Comparison of ENCODE assay signal across 9 cellular contexts in the genomic region with DNA sequence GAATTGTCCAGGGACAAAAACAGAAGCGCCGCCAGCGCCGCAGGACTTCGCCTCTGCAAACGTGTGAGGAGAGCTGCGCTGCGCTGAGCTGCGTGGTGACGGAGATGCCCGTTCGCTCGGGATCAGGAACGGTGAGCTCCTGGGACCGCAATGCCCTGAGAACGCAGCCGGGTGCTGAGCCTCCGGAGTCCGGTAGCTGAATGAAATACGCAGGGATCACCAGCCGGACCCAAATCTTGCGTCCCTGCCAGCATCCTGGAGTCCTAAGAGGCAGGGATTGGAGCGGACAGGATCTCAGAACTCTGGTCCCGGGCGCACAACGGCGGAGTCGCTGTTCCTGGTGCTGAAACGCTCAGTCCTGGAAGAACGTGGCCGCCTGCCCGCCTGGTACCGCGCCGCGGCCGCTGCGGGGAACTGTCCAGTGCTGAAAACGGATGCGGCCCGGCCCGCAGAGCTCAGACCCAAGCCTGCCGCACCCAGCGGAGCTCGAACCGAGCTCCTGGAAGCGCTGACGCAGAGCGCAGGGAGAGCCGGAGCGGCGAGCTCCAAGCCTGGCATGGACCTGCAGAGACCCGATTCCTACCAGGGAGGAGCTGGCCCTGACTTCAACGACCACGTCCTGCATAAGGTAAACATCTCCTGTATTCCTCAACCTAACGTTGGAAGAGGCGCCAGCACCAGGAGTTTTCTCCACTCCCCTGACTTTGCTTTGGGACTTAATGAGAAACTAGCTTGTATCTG. TPM values are rescaled to one million over a fixed set of nuclear protein-coding genes. Genes with fewer than 3 reads are reported as not detected.
A peak's percentile ranks its signal among the peaks of the same experiment; 100 is the strongest.
DNase-seq lines count a peak whose midpoint lies in the region; ATAC-seq and TF ChIP-seq lines count a peak whose summit lies in the region.
"Had no signal": no experiment of that assay in that cellular context is flagged by ENCODE, and none has a peak within 500 bp of the region (broad histone marks: within the 10 kb centered on the region; RNA-seq: fewer than 3 reads in every experiment).

No MANE protein-coding gene starts in this region.

- intact Hi-C loops in colonic mucosa (cut with DNase I) (no loop called here), left lung (cut with DNase I) (no loop called here), OCI-LY7 (cut with micrococcal nuclease; ENCODE audit: unreplicated experiment) (no loop called here), sigmoid colon (cut with DNase I) (no loop called here)

- no peak for TF ChIP-seq POLR2A in sigmoid colon (IDR thresholded peaks at IDR 0.05)

- no peak overlapping the region for H2AFZ ChIP-seq in OCI-LY7 (ENCODE audit: low read length)

- H3K9ac ChIP-seq in colonic mucosa (ENCODE audit: low read depth in 2 of 2, low read length in 2 of 2), result no peak overlapping the region

- H3K27me3 Mint-ChIP-seq in activated CD4-positive, alpha-beta T cell treated with anti-CD3 and anti-CD28 coated beads, Interleukin-2, amount 10 ng/mL, durations not matched to agents 7 days and 5 days, result peaks cover 66% of the 10 kb centered on the region

- no peaks in the 10 kb centered on the region for H3K9me3 ChIP-seq in colonic mucosa
- H3K9me3 ChIP-seq in left lung, result no peaks in the 10 kb centered on the region
- H3K9me3 ChIP-seq in OCI-LY7 (ENCODE audit: low read length), result no peaks in the 10 kb centered on the region
- H3K9me3 ChIP-seq in sigmoid colon, result no peaks in the 10 kb centered on the region

- H3K27me3 ChIP-seq in colonic mucosa (peaks cover 6% of the 10 kb centered on the region), left lung (peaks cover 0 to 83% of the 10 kb centered on the region in 2 donors), sigmoid colon (peaks cover 0 to 17% (median 0%) of the 10 kb centered on the region in 3 donors)

- peak; percentile 100 for ATAC-seq in left lung

- BruUV-seq in OCI-LY7 (replicated peaks; lab: Mats Ljungman, UMichigan), result no TSS peak

- POLR2A ChIA-PET in activated CD4-positive, alpha-beta T cell treated with anti-CD3 and anti-CD28 coated beads, Interleukin-2, amount 10 ng/mL, durations not matched to agents 7 days and 5 days (lab: Charles Lee), result interaction anchor here (0.6 to 0.8 kb wide), 2 partner anchors 88 to 666 kb away, joined by 3 read pairs; no protein-coding TSS in a partner anchor
- POLR2A ChIA-PET in OCI-LY7 (lab: Charles Lee), result no interaction called here

- peaks cover 3% of the 10 kb centered on the region for H3K4me1 Mint-ChIP-seq in activated CD4-positive, alpha-beta T cell treated with anti-CD3 and anti-CD28 coated beads, Interleukin-2, amount 10 ng/mL, durations not matched to agents 7 days and 5 days

- H3K4me3 ChIP-seq in colonic mucosa (no peak overlapping the region), left lung (no peak overlapping the region), OCI-LY7 (ENCODE audit: low read depth, low read length, poor library complexity, severe bottlenecking) (no peak overlapping the region), sigmoid colon (no peak overlapping the region)

- H4K20me1 ChIP-seq in OCI-LY7 (ENCODE audit: insufficient read depth, low read length), result no peaks in the 10 kb centered on the region

- 13 to 26% methylated on average over 57 of the region's 57 CpGs for WGBS in sigmoid colon, 2 donors

- H3K4me3 Mint-ChIP-seq in activated CD4-positive, alpha-beta T cell treated with anti-CD3 and anti-CD28 coated beads, Interleukin-2, amount 10 ng/mL, durations not matched to agents 7 days and 5 days, result no peak overlapping the region
- H3K4me3 Mint-ChIP-seq: activated naive CD8-positive, alpha-beta T cell had no signal

- H3K36me3 ChIP-seq in colonic mucosa (no peaks in the 10 kb centered on the region), left lung (no peaks in the 10 kb centered on the region), OCI-LY7 (ENCODE audit: insufficient read depth, low read length) (no peaks in the 10 kb centered on the region), sigmoid colon (no peaks in the 10 kb centered on the region)

- H3K27ac ChIP-seq in colonic mucosa (no peak overlapping the region), left lung (no peak overlapping the region), OCI-LY7 (ENCODE audit: low read depth, low read length, poor library complexity, severe bottlenecking) (no peak overlapping the region), sigmoid colon (no peak overlapping the region)

- no peaks in the 10 kb centered on the region for H3K79me2 ChIP-seq in OCI-LY7 (ENCODE audit: insufficient read depth, low read depth, low read length)

- TF ChIP-seq CTCF in colonic mucosa (IDR thresholded peaks at IDR 0.05) (no peak), left lung (IDR thresholded peaks at IDR 0.05) (no peak), OCI-LY7 (conservative IDR thresholded peaks at IDR 0.05; ENCODE audit: low read length) (no peak), sigmoid colon (IDR thresholded peaks at IDR 0.05) (no peak)

- H3K36me3 Mint-ChIP-seq in activated CD4-positive, alpha-beta T cell treated with anti-CD3 and anti-CD28 coated beads, Interleukin-2, amount 10 ng/mL, durations not matched to agents 7 days and 5 days (ENCODE audit: low read depth), result no peaks in the 10 kb centered on the region

- no peaks in the 10 kb centered on the region for H3K9me2 ChIP-seq in OCI-LY7 (ENCODE audit: insufficient read depth, low read length)

- H3K9me3 Mint-ChIP-seq in activated CD4-positive, alpha-beta T cell treated with anti-CD3 and anti-CD28 coated beads, Interleukin-2, amount 10 ng/mL, durations not matched to agents 7 days and 5 days, result no peaks in the 10 kb centered on the region

- TF ChIP-seq EP300 in sigmoid colon (IDR thresholded peaks at IDR 0.05), result no peak

- DNase-seq in NCI-H510A treated with DMSO at 0.1 percent for 48 hours (lab: John Stamatoyannopoulos, UW) (peak; percentile 59), NCI-H510A (lab: John Stamatoyannopoulos, UW) (no peak), colonic mucosa (peak; percentile 80), left lung (peak; percentile 85 to 94), OCI-LY7 (ENCODE audit: low spot score) (no peak), sigmoid colon (no peak)
- DNase-seq in activated CD4-positive, alpha-beta T cell treated with anti-CD3 and anti-CD28 coated beads, Interleukin-2, amount 10 ng/mL, durations not matched to agents 7 days and 5 days, result peak; percentile 83
- peak; percentile 65 to 76 for DNase-seq in stimulated activated CD4-positive, alpha-beta T cell treated with anti-CD3 and anti-CD28 coated beads, Interleukin-4, amount 100 ng/mL, for 48 hours (ENCODE audit: low read depth in 2 of 2)

- H3K27ac Mint-ChIP-seq in activated CD4-positive, alpha-beta T cell treated with anti-CD3 and anti-CD28 coated beads, Interleukin-2, amount 10 ng/mL, durations not matched to agents 7 days and 5 days, result no peak overlapping the region
- H3K27ac Mint-ChIP-seq: activated naive CD8-positive, alpha-beta T cell had no signal

- H3K4me2 ChIP-seq in OCI-LY7 (ENCODE audit: low read length), result no peak overlapping the region

- H3K4me1 ChIP-seq in colonic mucosa, result no peaks in the 10 kb centered on the region
- no peaks in the 10 kb centered on the region for H3K4me1 ChIP-seq in left lung
- H3K4me1 ChIP-seq in OCI-LY7 (ENCODE audit: insufficient read depth, low read length, poor library complexity, severe bottlenecking), result no peaks in the 10 kb centered on the region
- H3K4me1 ChIP-seq in sigmoid colon, result no peaks in the 10 kb centered on the region

- CTCF ChIA-PET in activated CD4-positive, alpha-beta T cell treated with anti-CD3 and anti-CD28 coated beads, Interleukin-2, amount 10 ng/mL, durations not matched to agents 7 days and 5 days (lab: Charles Lee), result interaction anchor here (0.6 to 2.3 kb wide), 7 partner anchors 10 to 1309 kb away, joined by 3 to 17 read pairs (median 4); no protein-coding TSS in a partner anchor
- CTCF ChIA-PET in OCI-LY7 (lab: Charles Lee; ENCODE audit: unreplicated experiment), result interaction anchor here (1.2 kb wide), 1 partner anchor 65 kb away, joined by 4 read pairs; no protein-coding TSS in a partner anchor

RNA-seq across cellular contexts. Expression of gene CD300LF, which starts 41.5 kb away (rescaled TPM):
- total RNA-seq in activated CD4-positive, alpha-beta T cell treated with anti-CD3 and anti-CD28 coated beads, Interleukin-2, amount 10 ng/mL, durations not matched to agents 7 days and 5 days, result not detected
- total RNA-seq in colonic mucosa, result 1 to 10 TPM; 1.0 to 1.1 TPM
- 10 to 100 TPM; 18.7 to 26.7 TPM for total RNA-seq in left lung
- not detected in 2 replicates for total RNA-seq in OCI-LY7 (2014; rRNA removed; shearing (Covaris generic))
- not detected in 2 replicates for total RNA-seq in OCI-LY7 (2022)
- total RNA-seq in sigmoid colon, result under 1 TPM in 1 of 4 donors, not detected in 3; 0.27 TPM
- 1 to 10 TPM; 1.8 to 8.3 (median 4.8) TPM for polyA plus RNA-seq in sigmoid colon

RNA-seq across cellular contexts. Expression of gene CD300E, which starts 47.7 kb away (rescaled TPM):
- total RNA-seq in activated CD4-positive, alpha-beta T cell treated with anti-CD3 and anti-CD28 coated beads, Interleukin-2, amount 10 ng/mL, durations not matched to agents 7 days and 5 days, result not detected
- total RNA-seq in colonic mucosa (1 to 10 TPM in 1 of 2 donors, not detected in 1; 1.2 TPM), left lung (10 to 100 TPM in 1 of 2 donors, 1 to 10 TPM in 1; 3.2 to 28.7 TPM), OCI-LY7 (2022) (not detected in 2 replicates), sigmoid colon (1 to 10 TPM in 1 of 4 donors, under 1 TPM in 3; 0.28 to 2.4 (median 0.69) TPM)
- not detected in 2 replicates for total RNA-seq in OCI-LY7 (2014; rRNA removed; shearing (Covaris generic))
- polyA plus RNA-seq in sigmoid colon, result under 1 TPM in 2 of 3 donors, not detected in 1; under 0.01 to 0.92 TPM

Comparison
In these comparisons a context has a peak if more than half of its experiments do, and no peak if none do; other contexts are left out.
1. DNase-seq: peak in NCI-H510A treated with DMSO at 0.1 percent for 48 hours (single experiment), activated CD4-positive, alpha-beta T cell treated with anti-CD3 and anti-CD28 coated beads, Interleukin-2, amount 10 ng/mL, durations not matched to agents 7 days and 5 days (single experiment), colonic mucosa (single experiment), left lung (2 of 2) and stimulated activated CD4-positive, alpha-beta T cell treated with anti-CD3 and anti-CD28 coated beads, Interleukin-4, amount 100 ng/mL, for 48 hours (2 of 2); none in NCI-H510A (single experiment), OCI-LY7 (single experiment) and sigmoid colon (single experiment).
2. RNA of gene CD300LF, which starts 41.5 kb away (total RNA-seq): 18.7 to 26.7 TPM in left lung; 1.0 to 1.1 TPM in colonic mucosa, 0.27 TPM in sigmoid colon, not detected in activated CD4-positive, alpha-beta T cell treated with anti-CD3 and anti-CD28 coated beads, Interleukin-2, amount 10 ng/mL, durations not matched to agents 7 days and 5 days and not detected in OCI-LY7; every median in the first group is over 4 times any median in the second.